In genomic region chr10:55311823-55312431, GRCh38 we compare ENCODE assay signal across 27 cellular contexts.
DNase-seq lines count a peak whose midpoint lies in the region; ATAC-seq and TF ChIP-seq lines count a peak whose summit lies in the region.
"Had no signal": no experiment of that assay in that cellular context is flagged by ENCODE, and none has a peak within 500 bp of the region (broad histone marks: within the 10 kb centered on the region; RNA-seq: fewer than 3 reads in every experiment).

No MANE protein-coding gene starts in this region.

- no peaks in the 10 kb centered on the region for H3K79me2 ChIP-seq in mammary epithelial cell (ENCODE audit: insufficient read depth, low read length)

- CTCF ChIA-PET in mammary epithelial cell (lab: Charles Lee; ENCODE audit: low non-redundant PET), result no interaction called here
- CTCF ChIA-PET in Calu3 (lab: Charles Lee), result no interaction called here

- H3K36me3 ChIP-seq in mammary epithelial cell (ENCODE audit: insufficient read depth, low read length) (no peaks in the 10 kb centered on the region), tibial artery (no peaks in the 10 kb centered on the region)
- H3K36me3 ChIP-seq: BLaER1, heart right ventricle, ovary, Peyer's patch, SJSA1, thyroid gland had no signal

- intact Hi-C loops in mammary epithelial cell (cut with micrococcal nuclease) (no loop called here), tibial artery (cut with DNase I; ENCODE audit: low total_unique reads) (no loop called here), Calu3 (cut with micrococcal nuclease; ENCODE audit: unreplicated experiment) (no loop called here)

- no peak overlapping the region for H2AFZ ChIP-seq in mammary epithelial cell (ENCODE audit: low read depth, low read length)

- H3K9me3 ChIP-seq in mammary epithelial cell (replicated peaks; ENCODE audit: insufficient read depth, low read length), result no peaks in the 10 kb centered on the region
- H3K9me3 ChIP-seq in tibial artery, result no peaks in the 10 kb centered on the region
- H3K9me3 ChIP-seq: BLaER1, heart right ventricle, ovary, Peyer's patch, SJSA1, thyroid gland had no signal

- H3K4me1 ChIP-seq in mammary epithelial cell (ENCODE audit: insufficient read depth, low read length) (no peaks in the 10 kb centered on the region), tibial artery (no peaks in the 10 kb centered on the region)
- H3K4me1 ChIP-seq: BLaER1, heart right ventricle, Peyer's patch, SJSA1, thyroid gland had no signal

- no peak overlapping the region for H3K27ac ChIP-seq in mammary epithelial cell (ENCODE audit: insufficient read depth, low read depth, low read length)
- no peak overlapping the region for H3K27ac ChIP-seq in tibial artery
- H3K27ac ChIP-seq: BLaER1, heart right ventricle, ovary, Peyer's patch, SJSA1, skin epidermis, thyroid gland had no signal

- WGBS in mammary epithelial cell (ENCODE audit: low coverage, missing lambda C conversion rate), result 25% methylated on average over 4 of the region's 4 CpGs

- H3K27ac Mint-ChIP-seq in Calu3 (ENCODE audit: unreplicated experiment), result no peak overlapping the region
- H3K27ac Mint-ChIP-seq: activated naive CD4-positive, alpha-beta T cell treated with anti-CD3 and anti-CD28 coated beads, Interleukin-2, amount 10 ng/mL, durations not matched to agents 7 days and 5 days; IgD-negative memory B cell; nephron progenitor cell; stimulated activated naive CD8-positive, alpha-beta T cell treated with anti-CD3 and anti-CD28 coated beads, Interleukin-15, amount 100 ng/mL, for 72 hours had no signal

- DNase-seq in NCI-H82 (lab: John Stamatoyannopoulos, UW) (peak; percentile 53), NCI-H82 treated with DMSO at 0.1 percent for 48 hours (lab: John Stamatoyannopoulos, UW; ENCODE audit: unreplicated experiment) (no peak), M059J (ENCODE audit: low read depth) (peak; percentile 9), mammary epithelial cell (peak; percentile 14), left lobe of liver (ENCODE audit: low spot score) (no peak), tibial artery (no peak), NCI-H526 treated with DMSO at 0.1 percent for 48 hours (lab: John Stamatoyannopoulos, UW) (no peak), Calu3 (no peak)
- DNase-seq: activated CD4-positive, CD25-positive, alpha-beta regulatory T cell; activated naive CD4-positive, alpha-beta T cell treated with anti-CD3 and anti-CD28 coated beads, Interleukin-2, amount 10 ng/mL, durations not matched to agents 7 days and 5 days; DMS79; effector CD8-positive, alpha-beta T cell; erythroblast; GDM1; heart right ventricle; NCI-H1092; nephron progenitor cell; ovary; Peyer's patch; retina; stimulated activated naive CD8-positive, alpha-beta T cell treated with anti-CD3 and anti-CD28 coated beads, Interleukin-15, amount 100 ng/mL, for 72 hours; T-helper 1 cell; thyroid gland had no signal

- H3K4me3 ChIP-seq in mammary epithelial cell (replicated peaks in 1 of 3; ENCODE audit: insufficient read depth in 1 of 3, low read depth in 2 of 3, low read length in 3 of 3), result no peak overlapping the region
- no peak overlapping the region for H3K4me3 ChIP-seq in tibial artery
- H3K4me3 ChIP-seq: BLaER1, heart right ventricle, ovary, Peyer's patch, SJSA1, skin epidermis, thyroid gland had no signal

- BruUV-seq in mammary epithelial cell (replicated peaks; lab: Mats Ljungman, UMichigan) (no TSS peak), Calu3 (replicated peaks; lab: Mats Ljungman, UMichigan) (no TSS peak)

- no peak overlapping the region for H3K4me3 Mint-ChIP-seq in Calu3 (ENCODE audit: low read depth, unreplicated experiment)
- H3K4me3 Mint-ChIP-seq: activated naive CD4-positive, alpha-beta T cell treated with anti-CD3 and anti-CD28 coated beads, Interleukin-2, amount 10 ng/mL, durations not matched to agents 7 days and 5 days; IgD-negative memory B cell; nephron progenitor cell; stimulated activated naive CD8-positive, alpha-beta T cell treated with anti-CD3 and anti-CD28 coated beads, Interleukin-15, amount 100 ng/mL, for 72 hours had no signal

- dilution Hi-C loops in mammary epithelial cell (cut with HindIII; ENCODE audit: low sequenced_read_pairs), result no loop called here

- H3K27me3 Mint-ChIP-seq in Calu3 (ENCODE audit: unreplicated experiment), result no peaks in the 10 kb centered on the region
- H3K27me3 Mint-ChIP-seq: activated naive CD4-positive, alpha-beta T cell treated with anti-CD3 and anti-CD28 coated beads, Interleukin-2, amount 10 ng/mL, durations not matched to agents 7 days and 5 days; IgD-negative memory B cell; stimulated activated naive CD8-positive, alpha-beta T cell treated with anti-CD3 and anti-CD28 coated beads, Interleukin-15, amount 100 ng/mL, for 72 hours had no signal

- H3K27me3 ChIP-seq in mammary epithelial cell (ENCODE audit: insufficient read depth, low read length) (no peaks in the 10 kb centered on the region), tibial artery (no peaks in the 10 kb centered on the region)
- H3K27me3 ChIP-seq: BLaER1, heart right ventricle, ovary, Peyer's patch, SJSA1, thyroid gland had no signal

- H4K20me1 ChIP-seq in mammary epithelial cell (ENCODE audit: insufficient read depth, low read length), result no peaks in the 10 kb centered on the region
- H4K20me1 ChIP-seq: BLaER1 had no signal

- no peak overlapping the region for H3K4me2 ChIP-seq in mammary epithelial cell (ENCODE audit: insufficient read depth, low read depth, low read length)
- H3K4me2 ChIP-seq: BLaER1 had no signal

- H3K36me3 Mint-ChIP-seq in Calu3 (ENCODE audit: insufficient read depth, unreplicated experiment), result no peaks in the 10 kb centered on the region
- H3K36me3 Mint-ChIP-seq: activated naive CD4-positive, alpha-beta T cell treated with anti-CD3 and anti-CD28 coated beads, Interleukin-2, amount 10 ng/mL, durations not matched to agents 7 days and 5 days had no signal

- TF ChIP-seq CTCF in mammary epithelial cell (conservative IDR thresholded peaks at IDR 0.05 in 1 of 2, IDR thresholded peaks at IDR 0.05 in 1 of 2; ENCODE audit: extremely low read depth in 1 of 2, insufficient read depth in 1 of 2, low read depth in 1 of 2, low read length in 2 of 2) (no peak), tibial artery (IDR thresholded peaks at IDR 0.05) (no peak), Calu3 (IDR thresholded peaks at IDR 0.05; ENCODE audit: unreplicated experiment) (no peak)

- no peaks in the 10 kb centered on the region for H3K4me1 Mint-ChIP-seq in Calu3 (ENCODE audit: low read depth, unreplicated experiment)
- H3K4me1 Mint-ChIP-seq: activated naive CD4-positive, alpha-beta T cell treated with anti-CD3 and anti-CD28 coated beads, Interleukin-2, amount 10 ng/mL, durations not matched to agents 7 days and 5 days; IgD-negative memory B cell; nephron progenitor cell; stimulated activated naive CD8-positive, alpha-beta T cell treated with anti-CD3 and anti-CD28 coated beads, Interleukin-15, amount 100 ng/mL, for 72 hours had no signal

- no peak overlapping the region for H3K9ac ChIP-seq in mammary epithelial cell (ENCODE audit: insufficient read depth, low read length)
- H3K9ac ChIP-seq: BLaER1 had no signal

- no peak for ATAC-seq in left lobe of liver
- ATAC-seq: heart right ventricle; stimulated activated naive CD8-positive, alpha-beta T cell treated with anti-CD3 and anti-CD28 coated beads, Interleukin-15, amount 100 ng/mL, for 72 hours had no signal

- H3K9me3 Mint-ChIP-seq in Calu3 (ENCODE audit: low read depth, unreplicated experiment), result no peaks in the 10 kb centered on the region
- H3K9me3 Mint-ChIP-seq: activated naive CD4-positive, alpha-beta T cell treated with anti-CD3 and anti-CD28 coated beads, Interleukin-2, amount 10 ng/mL, durations not matched to agents 7 days and 5 days; IgD-negative memory B cell; nephron progenitor cell had no signal

- in situ Hi-C loops in mammary epithelial cell (cut with MboI; ENCODE audit: low sequenced_read_pairs in 2 of 2), result no loop called here

Comparison
In these comparisons a context has a peak if more than half of its experiments do, and no peak if none do; other contexts are left out.
1. DNase-seq: peak in NCI-H82 (single experiment), M059J (single experiment) and mammary epithelial cell (single experiment); none in NCI-H82 treated with DMSO at 0.1 percent for 48 hours (single experiment), left lobe of liver (single experiment), tibial artery (0 of 2), NCI-H526 treated with DMSO at 0.1 percent for 48 hours (single experiment) and Calu3 (single experiment).